Comparison of ENCODE assay signal across 22 cellular contexts in genomic region chr3:72553298-72553697, GRCh38.
"Had no signal": no experiment of that assay in that cellular context is flagged by ENCODE, and none has a peak within 500 bp of the region (broad histone marks: within the 10 kb centered on the region; RNA-seq: fewer than 3 reads in every experiment).

No MANE protein-coding gene starts in this region.

- H3K4me1 ChIP-seq: left ventricle myocardium inferior, pancreas, prostate gland, sigmoid colon, suprapubic skin, tibial artery, vagina had no signal

- H3K4me3 ChIP-seq: left ventricle myocardium inferior, lung, neural progenitor cell, pancreas, prostate gland, sigmoid colon, spleen, suprapubic skin, thoracic aorta, tibial artery, vagina had no signal

- DNase-seq: islet precursor cell; left ventricle myocardium inferior; mesendoderm; naive B cell; natural killer cell; nephron progenitor cell; nucleus accumbens; pancreas; retina; right cardiac atrium; sigmoid colon; small intestine; spleen; stimulated activated CD4-positive, alpha-beta T cell treated with anti-CD3 and anti-CD28 coated beads, Interleukin-4, amount 100 ng/mL, for 24 hours; stimulated activated naive CD4-positive, alpha-beta T cell; tibial artery had no signal

- H3K9me3 ChIP-seq: left ventricle myocardium inferior, pancreas, prostate gland, sigmoid colon, suprapubic skin, thoracic aorta, tibial artery, vagina had no signal

- H3K27me3 ChIP-seq: neural progenitor cell, pancreas, sigmoid colon, spleen, suprapubic skin, tibial artery, vagina had no signal

- H3K36me3 ChIP-seq: left ventricle myocardium inferior, neural progenitor cell, pancreas, prostate gland, sigmoid colon, spleen, suprapubic skin, thoracic aorta, tibial artery, vagina had no signal

- H3K27ac ChIP-seq: left ventricle myocardium inferior, neural progenitor cell, pancreas, prostate gland, sigmoid colon, spleen, suprapubic skin, thoracic aorta, tibial artery, vagina had no signal

- FAIRE-seq: pancreas, small intestine had no signal
